Comparison of ENCODE assay signal across 22 cellular contexts in genomic region chr1:58136502-58136901, GRCh38.
"Had no signal": no experiment of that assay in that cellular context is flagged by ENCODE, and none has a peak within 500 bp of the region (broad histone marks: within the 10 kb centered on the region; RNA-seq: fewer than 3 reads in every experiment).

No MANE protein-coding gene starts in this region.

- H3K27ac ChIP-seq: epithelial cell of prostate, esophagus squamous epithelium, neutrophil, sigmoid colon, tibial artery, upper lobe of right lung had no signal

- H3K36me3 ChIP-seq: esophagus squamous epithelium, neutrophil, sigmoid colon, tibial artery, upper lobe of right lung had no signal

- H3K27me3 ChIP-seq: esophagus squamous epithelium, neutrophil, sigmoid colon, tibial artery, upper lobe of right lung had no signal

- ATAC-seq: activated naive CD4-positive, alpha-beta T cell treated with anti-CD3 and anti-CD28 coated beads, Interleukin-2, amount 50 U/mL, for 72 hours; activated T-cell treated with anti-CD3 and anti-CD28 coated beads, Interleukin-2, amount 50 U/mL, for 72 hours; left ventricle myocardium superior; stimulated activated effector memory CD8-positive, alpha-beta T cell treated with anti-CD3 and anti-CD28 coated beads, Interleukin-12 subunit alpha, Interleukin-12 subunit beta, amount 100 ng/mL, for 72 hours; stimulated activated naive CD8-positive, alpha-beta T cell treated with anti-CD3 and anti-CD28 coated beads, Interleukin-15, amount 100 ng/mL, for 72 hours; upper lobe of right lung had no signal

- DNase-seq: activated CD4-positive, alpha-beta T cell treated with anti-CD3 and anti-CD28 coated beads for 4 hours; activated CD4-positive, alpha-beta T cell treated with anti-CD3 and anti-CD28 coated beads, Interleukin-2, amount 50 U/mL, for 4 hours; activated naive CD4-positive, alpha-beta T cell; activated T-cell treated with anti-CD3 and anti-CD28 coated beads for 4 hours; activated T-cell treated with anti-CD3 and anti-CD28 coated beads, Interleukin-2, amount 50 U/mL, for 72 hours; effector CD8-positive, alpha-beta T cell; esophagus squamous epithelium; foreskin melanocyte; islet precursor cell; left ventricle myocardium superior; mammary epithelial cell; nephron progenitor cell; sigmoid colon; small intestine; stimulated activated CD4-positive, alpha-beta T cell treated with anti-CD3 and anti-CD28 coated beads, Interleukin-4, amount 100 ng/mL, for 24 hours; stimulated activated naive CD8-positive, alpha-beta T cell treated with anti-CD3 and anti-CD28 coated beads, Interleukin-15, amount 100 ng/mL, for 72 hours; tibial artery; upper lobe of right lung had no signal

- H3K9me3 ChIP-seq: esophagus squamous epithelium, neutrophil, sigmoid colon, upper lobe of right lung had no signal

- H3K4me1 ChIP-seq: esophagus squamous epithelium, sigmoid colon, tibial artery, upper lobe of right lung had no signal

- H3K4me3 ChIP-seq: esophagus squamous epithelium, sigmoid colon, tibial artery, upper lobe of right lung had no signal
